Comparison of ENCODE assay signal across 31 cellular contexts in genomic region chr2:224252601-224253000, GRCh38.
DNase-seq lines count a peak whose midpoint lies in the region; ATAC-seq and TF ChIP-seq lines count a peak whose summit lies in the region.
"Had no signal": no experiment of that assay in that cellular context is flagged by ENCODE, and none has a peak within 500 bp of the region (broad histone marks: within the 10 kb centered on the region; RNA-seq: fewer than 3 reads in every experiment).

No MANE protein-coding gene starts in this region.

- no peak overlapping the region for H3K9ac ChIP-seq in smooth muscle cell (ENCODE audit: low read depth)

- no peak overlapping the region for H3K4me2 ChIP-seq in smooth muscle cell

- H3K27ac Mint-ChIP-seq in nephron progenitor cell = no peak overlapping the region
- H3K27ac Mint-ChIP-seq: activated CD4-positive, alpha-beta T cell treated with anti-CD3 and anti-CD28 coated beads, Interleukin-2, amount 10 ng/mL, durations not matched to agents 24 days and 14 days; CD8-positive, alpha-beta memory T cell; H9; natural killer cell; stimulated activated memory B cell treated with anti-CD40 and anti-IgM and Interleukin-4, amounts not matched to agents 10 μg/mL and 1 μg/mL and 100 μg/mL, for 72 hours; T-helper 2 cell treated with Interferon-gamma antibody and Interleukin-4, amounts not matched to agents 5 μg/mL and 100 μg/mL, for 36 hours had no signal

- no peaks in the 10 kb centered on the region for H3K27me3 ChIP-seq in BJ (ENCODE audit: control insufficient read depth, insufficient read depth, low read length)
- H3K27me3 ChIP-seq in smooth muscle cell (ENCODE audit: low read depth) = no peaks in the 10 kb centered on the region
- H3K27me3 ChIP-seq: ascending aorta, gastrocnemius medialis, ovary, suprapubic skin had no signal

- H3K9me3 Mint-ChIP-seq in nephron progenitor cell = no peaks in the 10 kb centered on the region
- H3K9me3 Mint-ChIP-seq: activated CD4-positive, alpha-beta T cell treated with anti-CD3 and anti-CD28 coated beads, Interleukin-2, amount 10 ng/mL, durations not matched to agents 24 days and 14 days; CD8-positive, alpha-beta memory T cell; H9; natural killer cell; stimulated activated memory B cell treated with anti-CD40 and anti-IgM and Interleukin-4, amounts not matched to agents 10 μg/mL and 1 μg/mL and 100 μg/mL, for 72 hours; T-helper 2 cell treated with Interferon-gamma antibody and Interleukin-4, amounts not matched to agents 5 μg/mL and 100 μg/mL, for 36 hours had no signal

- no peaks in the 10 kb centered on the region for H3K4me1 ChIP-seq in smooth muscle cell (ENCODE audit: low read depth)
- H3K4me1 ChIP-seq: ascending aorta, gastrocnemius medialis, suprapubic skin had no signal

- no peak for ATAC-seq in HG02623 (IDR thresholded peaks at IDR 0.05; ENCODE audit: unreplicated experiment)
- ATAC-seq: gastrocnemius medialis; GM12878; natural killer cell; stimulated activated memory B cell treated with anti-CD40 and anti-IgM and Interleukin-4, amounts not matched to agents 10 μg/mL and 1 μg/mL and 100 μg/mL, for 72 hours had no signal

- DNase-seq in BJ (ENCODE audit: low read depth) = peak; percentile 70
- DNase-seq in LHCN-M2 (ENCODE audit: low read depth) = peak; percentile 18
- peak; percentile 91 for DNase-seq in fibroblast of mammary gland (ENCODE audit: low read depth)
- no peak for DNase-seq in smooth muscle cell (lab: John Stamatoyannopoulos, UW; ENCODE audit: unreplicated experiment)
- DNase-seq in UCSD-AML1 (lab: John Stamatoyannopoulos, UW; ENCODE audit: unreplicated experiment) = no peak
- no peak for DNase-seq in nephron progenitor cell
- DNase-seq: activated CD4-positive, alpha-beta T cell treated with anti-CD3 and anti-CD28 coated beads, Interleukin-2, amount 10 ng/mL, durations not matched to agents 24 days and 14 days; activated naive CD4-positive, alpha-beta T cell treated with anti-CD3 and anti-CD28 coated beads, Interleukin-2, amount 50 U/mL, for 16 hours; AML-193; CD8-positive, alpha-beta memory T cell; central memory CD4-positive, alpha-beta T cell; dermis blood vessel endothelial cell; gastrocnemius medialis; GF-D8; H9; hypothalamus; midbrain; natural killer cell; NCI-H1092; NCI-H2029 treated with DMSO at 0.1 percent for 48 hours; NCI-H226; NCI-H748 treated with DMSO at 0.1 percent for 48 hours; ovary; stimulated activated CD4-positive, alpha-beta T cell treated with anti-CD3 and anti-CD28 coated beads, Interleukin-4, amount 100 ng/mL, for 1 hour; WERI-Rb-1 had no signal

- no peak overlapping the region for H2AFZ ChIP-seq in smooth muscle cell (ENCODE audit: low read depth)

- peak overlapping the region; percentile 22 for H3K27ac ChIP-seq in smooth muscle cell (ENCODE audit: low read depth)
- H3K27ac ChIP-seq: ascending aorta, gastrocnemius medialis, ovary, suprapubic skin, WERI-Rb-1 had no signal

- peaks cover 4% of the 10 kb centered on the region for H3K27me3 Mint-ChIP-seq in nephron progenitor cell (ENCODE audit: low read depth, poor library complexity)
- H3K27me3 Mint-ChIP-seq: stimulated activated memory B cell treated with anti-CD40 and anti-IgM and Interleukin-4, amounts not matched to agents 10 μg/mL and 1 μg/mL and 100 μg/mL, for 72 hours had no signal

- no peaks in the 10 kb centered on the region for H4K20me1 ChIP-seq in smooth muscle cell (ENCODE audit: low read depth)

- H3K9me3 ChIP-seq in smooth muscle cell (replicated peaks; ENCODE audit: low read depth) = no peaks in the 10 kb centered on the region
- H3K9me3 ChIP-seq: ascending aorta, gastrocnemius medialis, ovary, suprapubic skin had no signal

- peaks cover 10% of the 10 kb centered on the region for H3K4me1 Mint-ChIP-seq in nephron progenitor cell
- H3K4me1 Mint-ChIP-seq: CD8-positive, alpha-beta memory T cell; H9; natural killer cell; stimulated activated memory B cell treated with anti-CD40 and anti-IgM and Interleukin-4, amounts not matched to agents 10 μg/mL and 1 μg/mL and 100 μg/mL, for 72 hours had no signal

- H3F3A ChIP-seq in smooth muscle cell (ENCODE audit: low read depth) = no peaks in the 10 kb centered on the region

- H3K4me3 Mint-ChIP-seq in nephron progenitor cell = no peak overlapping the region
- H3K4me3 Mint-ChIP-seq: activated CD4-positive, alpha-beta T cell treated with anti-CD3 and anti-CD28 coated beads, Interleukin-2, amount 10 ng/mL, durations not matched to agents 24 days and 14 days; CD8-positive, alpha-beta memory T cell; H9; natural killer cell; stimulated activated memory B cell treated with anti-CD40 and anti-IgM and Interleukin-4, amounts not matched to agents 10 μg/mL and 1 μg/mL and 100 μg/mL, for 72 hours; T-helper 2 cell treated with Interferon-gamma antibody and Interleukin-4, amounts not matched to agents 5 μg/mL and 100 μg/mL, for 36 hours had no signal

- no peaks in the 10 kb centered on the region for H3K36me3 Mint-ChIP-seq in nephron progenitor cell (ENCODE audit: low read depth)
- H3K36me3 Mint-ChIP-seq: CD8-positive, alpha-beta memory T cell; natural killer cell; stimulated activated memory B cell treated with anti-CD40 and anti-IgM and Interleukin-4, amounts not matched to agents 10 μg/mL and 1 μg/mL and 100 μg/mL, for 72 hours had no signal

- H3K36me3 ChIP-seq in BJ (ENCODE audit: control insufficient read depth, insufficient read depth, low read length) (no peaks in the 10 kb centered on the region), smooth muscle cell (ENCODE audit: low read depth) (no peaks in the 10 kb centered on the region)
- H3K36me3 ChIP-seq: ascending aorta, gastrocnemius medialis, ovary, suprapubic skin, WERI-Rb-1 had no signal

- H3K79me2 ChIP-seq in smooth muscle cell (ENCODE audit: low read depth) = no peaks in the 10 kb centered on the region

- POLR2A ChIA-PET in BJ (lab: Charles Lee) = no interaction called here

- CTCF ChIA-PET in BJ (lab: Yijun Ruan, JAX) = no interaction called here

- TF ChIP-seq CTCF in BJ (IDR thresholded peaks at IDR 0.05; ENCODE audit: insufficient read depth, low read depth, low read length) (no peak), fibroblast of mammary gland (conservative IDR thresholded peaks at IDR 0.05; ENCODE audit: control insufficient read depth, insufficient read depth, low read depth, low read length) (no peak), smooth muscle cell (IDR thresholded peaks at IDR 0.05; ENCODE audit: borderline replicate concordance, insufficient read depth, poor library complexity, severe bottlenecking) (no peak), nephron progenitor cell (IDR thresholded peaks at IDR 0.05) (no peak)

- H3K4me3 ChIP-seq in BJ (ENCODE audit: low read depth, low read length) (no peak overlapping the region), fibroblast of mammary gland (ENCODE audit: control insufficient read depth, low read depth, low read length) (no peak overlapping the region), smooth muscle cell (no peak overlapping the region)
- H3K4me3 ChIP-seq: ascending aorta, gastrocnemius medialis, GM12878, ovary, suprapubic skin had no signal

Comparison
In these comparisons a context has a peak if more than half of its experiments do, and no peak if none do; other contexts are left out.
1. DNase-seq: peak in BJ (single experiment), LHCN-M2 (single experiment) and fibroblast of mammary gland (single experiment); none in smooth muscle cell (single experiment), UCSD-AML1 (single experiment) and nephron progenitor cell (single experiment).